In the genomic region with DNA sequence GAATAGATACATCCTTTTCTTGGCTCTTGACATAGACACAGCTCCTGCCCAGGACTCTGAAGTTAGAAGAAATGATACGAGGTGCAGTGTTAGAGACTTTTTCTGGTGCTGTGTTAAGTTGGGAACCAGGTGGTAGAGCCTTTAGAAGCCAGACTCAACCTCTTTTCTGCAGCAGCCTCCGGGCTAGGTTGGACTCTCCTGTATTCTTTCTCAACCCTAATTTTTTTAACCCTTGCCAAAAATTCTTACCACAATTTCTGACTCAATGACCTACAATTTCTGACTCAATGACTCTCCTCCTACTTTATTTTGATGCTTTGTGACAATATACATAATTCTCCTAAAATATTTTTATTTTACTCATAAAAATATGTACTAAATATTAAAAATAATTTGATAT, we compare ENCODE assay signal across 27 cellular contexts.
"Had no signal": no experiment of that assay in that cellular context is flagged by ENCODE, and none has a peak within 500 bp of the region (broad histone marks: within the 10 kb centered on the region; RNA-seq: fewer than 3 reads in every experiment).

No MANE protein-coding gene starts in this region.

- DNase-seq: dermis blood vessel endothelial cell; dorsolateral prefrontal cortex; effector CD4-positive, alpha-beta T cell; effector memory CD4-positive, alpha-beta T cell; erythroblast; esophagus squamous epithelium; foreskin fibroblast; foreskin melanocyte; heart left ventricle; hypothalamus; immature natural killer cell; islet precursor cell; left cardiac atrium; left lung; left ventricle myocardium superior; lower lobe of right lung; mesendoderm; midbrain; naive thymus-derived CD4-positive, alpha-beta T cell had no signal

- H2AFZ ChIP-seq: hepatocyte had no signal

- H3K36me3 Mint-ChIP-seq: immature natural killer cell, memory B cell had no signal

- H3K9me3 ChIP-seq: gastroesophageal sphincter had no signal

- H3K4me3 ChIP-seq: coronary artery, dorsolateral prefrontal cortex, esophagus squamous epithelium, gastroesophageal sphincter, heart left ventricle, hepatocyte, left lung, lower lobe of right lung had no signal

- H3K27ac ChIP-seq: coronary artery, dorsolateral prefrontal cortex, epithelial cell of prostate, esophagus squamous epithelium, gastroesophageal sphincter, heart left ventricle, hepatocyte, left lung, lower lobe of right lung had no signal

- H3K79me2 ChIP-seq: hepatocyte had no signal

- H3K27me3 ChIP-seq: dorsolateral prefrontal cortex, esophagus squamous epithelium, gastroesophageal sphincter, heart left ventricle, hepatocyte, left lung had no signal

- H3K4me1 ChIP-seq: esophagus squamous epithelium, gastroesophageal sphincter, heart left ventricle, left lung, lower lobe of right lung had no signal

- FAIRE-seq: colon, endothelial cell of umbilical vein had no signal

- H3K4me2 ChIP-seq: hepatocyte had no signal

- H3K36me3 ChIP-seq: esophagus squamous epithelium, gastroesophageal sphincter, heart left ventricle, left lung, lower lobe of right lung had no signal

- ATAC-seq: esophagus mucosa; gastroesophageal sphincter; heart left ventricle; left cardiac atrium; left lung; left ventricle myocardium superior; lower lobe of right lung; naive thymus-derived CD4-positive, alpha-beta T cell had no signal

- H3K27ac Mint-ChIP-seq: immature natural killer cell; memory B cell; naive thymus-derived CD4-positive, alpha-beta T cell had no signal
